Comparison of ENCODE assay signal across 8 cellular contexts in genomic region chr5:31638286-31638685, GRCh38. TPM values are rescaled to one million over a fixed set of nuclear protein-coding genes. Genes with fewer than 3 reads are reported as not detected.
DNase-seq lines count a peak whose midpoint lies in the region; ATAC-seq, FAIRE-seq and TF ChIP-seq lines count a peak whose summit lies in the region.

No MANE protein-coding gene starts in this region.

- H2BK120ac ChIP-seq in trophoblast cell (ENCODE audit: insufficient read depth, low read length, poor library complexity), result no peak overlapping the region

- no peak overlapping the region for H3K27ac ChIP-seq in Panc1 (ENCODE audit: low read length)
- peak overlapping the region in 3 of 4 donors; percentile 28 to 60 (median 37) for H3K27ac ChIP-seq in esophagus muscularis mucosa (replicated peaks in 1 of 4)
- no peak overlapping the region for H3K27ac ChIP-seq in trophoblast cell (ENCODE audit: low read depth, low read length)

- peaks cover 4% of the 10 kb centered on the region; the same call in 1 of the 2 replicates for H3K4me1 ChIP-seq in Panc1 (ENCODE audit: control insufficient read depth, insufficient read depth, low read length)
- H3K4me1 ChIP-seq in esophagus muscularis mucosa, result peaks cover 14 to 22% (median 19%) of the 10 kb centered on the region in 4 donors
- peaks cover 10 to 16% of the 10 kb centered on the region in 2 experiments for H3K4me1 ChIP-seq in trophoblast cell (ENCODE audit: control insufficient read depth in 1 of 2, insufficient read depth in 2 of 2, low read length in 2 of 2)

- in situ Hi-C loops in Panc1 (cut with HindIII; ENCODE audit: low pct_unique_long_range_greater_than_20kb, low sequenced_read_pairs), result no loop called here

- H3K79me2 ChIP-seq in trophoblast cell (ENCODE audit: control insufficient read depth, insufficient read depth, low read length, poor library complexity), result no peaks in the 10 kb centered on the region

- ATAC-seq in GM21529 (IDR thresholded peaks at IDR 0.05; ENCODE audit: unreplicated experiment), result peak; percentile 7
- ATAC-seq in Panc1, result no peak
- no peak for ATAC-seq in GM18517 (IDR thresholded peaks at IDR 0.05; ENCODE audit: unreplicated experiment)

- no peak overlapping the region for H4K12ac ChIP-seq in trophoblast cell (ENCODE audit: low read depth, low read length)

- H2BK5ac ChIP-seq in trophoblast cell (ENCODE audit: low read depth, low read length, poor library complexity), result no peak overlapping the region

- TF ChIP-seq EP300 in esophagus muscularis mucosa (IDR thresholded peaks at IDR 0.05), result no peak

- no peak for TF ChIP-seq CTCF in AG09309 (IDR thresholded peaks at IDR 0.05; ENCODE audit: control insufficient read depth, insufficient read depth, low read depth, low read length, missing control alignments)
- TF ChIP-seq CTCF in Panc1 (IDR thresholded peaks at IDR 0.05), result no peak
- no peak for TF ChIP-seq CTCF in esophagus muscularis mucosa (IDR thresholded peaks at IDR 0.05)

- DNase-seq in AG09309 (ENCODE audit: low read depth) (no peak), Panc1 (ENCODE audit: low read depth, low spot score) (no peak), esophagus muscularis mucosa (ENCODE audit: extremely low spot score) (no peak), trophoblast cell (peak in 1 of 2 donors; percentile 2), SK-N-DZ (ENCODE audit: low spot score) (no peak), GM12891 (ENCODE audit: insufficient read length, low spot score) (no peak)

- H3K14ac ChIP-seq in trophoblast cell (ENCODE audit: low read length), result no peak overlapping the region

- H3K36me3 ChIP-seq in Panc1 (ENCODE audit: control insufficient read depth, insufficient read depth, low read length) (no peaks in the 10 kb centered on the region), esophagus muscularis mucosa (no peaks in the 10 kb centered on the region), trophoblast cell (ENCODE audit: control insufficient read depth in 1 of 2, insufficient read depth in 2 of 2, low read length in 2 of 2) (no peaks in the 10 kb centered on the region)

- H3K9me3 ChIP-seq in Panc1 (ENCODE audit: control insufficient read depth, insufficient read depth, low read depth, low read length) (no peaks in the 10 kb centered on the region), esophagus muscularis mucosa (no peaks in the 10 kb centered on the region), trophoblast cell (ENCODE audit: insufficient read depth, low read depth, low read length) (no peaks in the 10 kb centered on the region)

- H3K4me2 ChIP-seq in trophoblast cell (ENCODE audit: low read length), result peak overlapping the region; percentile 99

- H2AK5ac ChIP-seq in trophoblast cell (ENCODE audit: low read length), result no peak overlapping the region

- CTCF ChIA-PET in Panc1 (lab: Charles Lee), result interaction anchor here (0.5 to 0.6 kb wide), 2 partner anchors 47 to 89 kb away, joined by 3 to 7 read pairs; no protein-coding TSS in a partner anchor

- intact Hi-C loops in Panc1 (cut with micrococcal nuclease; ENCODE audit: unreplicated experiment) (no loop called here), esophagus muscularis mucosa (cut with DNase I) (no loop called here)

- H3K23ac ChIP-seq in trophoblast cell (ENCODE audit: low read length), result no peak overlapping the region

- WGBS in esophagus muscularis mucosa, result 9% methylated on average over 9 of the region's 9 CpGs
- no CpG with 5 or more reads among the region's 9 CpGs for WGBS in trophoblast cell (ENCODE audit: extremely low coverage, insufficient coverage, insufficient read length)

- H2BK12ac ChIP-seq in trophoblast cell (ENCODE audit: low read length), result no peak overlapping the region

- H3K4me3 ChIP-seq in AG09309 (ENCODE audit: control insufficient read depth, low read depth, low read length) (peak overlapping the region; percentile 64), Panc1 (ENCODE audit: low read depth in 2 of 2, low read length in 2 of 2) (peak overlapping the region; percentile 52 to 53), esophagus muscularis mucosa (peak overlapping the region; percentile 63 to 74 (median 66)), trophoblast cell (ENCODE audit: low read depth, low read length) (no peak overlapping the region)

- TF ChIP-seq POLR2A in esophagus muscularis mucosa (IDR thresholded peaks at IDR 0.05; ENCODE audit: low read depth), result no peak
- no peak for TF ChIP-seq POLR2A in GM12891 (IDR thresholded peaks at IDR 0.05; ENCODE audit: low read depth, low read length)

- no peaks in the 10 kb centered on the region for H3K79me1 ChIP-seq in trophoblast cell (ENCODE audit: low read length)

- peak overlapping the region; percentile 25 for H4K8ac ChIP-seq in trophoblast cell (ENCODE audit: low read depth, low read length)

- no peak overlapping the region for H3K18ac ChIP-seq in trophoblast cell (ENCODE audit: low read length)

- H3K27me3 ChIP-seq in Panc1 (ENCODE audit: control insufficient read depth, insufficient read depth, low read length) (peaks cover 22% of the 10 kb centered on the region), esophagus muscularis mucosa (peaks cover 0 to 5% (median 0%) of the 10 kb centered on the region in 4 donors), trophoblast cell (ENCODE audit: insufficient read depth, low read length) (peaks cover 6% of the 10 kb centered on the region)

- H4K91ac ChIP-seq in trophoblast cell (ENCODE audit: low read depth, low read length), result no peak overlapping the region

- no TSS peak for BruUV-seq in Panc1 (replicated peaks; lab: Mats Ljungman, UMichigan)

- H2AFZ ChIP-seq in trophoblast cell (ENCODE audit: insufficient read depth, low read length, poor library complexity), result peak overlapping the region; percentile 66

- POLR2A ChIA-PET in Panc1 (lab: Charles Lee), result no interaction called here

- no peak overlapping the region for H3K4ac ChIP-seq in trophoblast cell (ENCODE audit: low read depth, low read length)

- no peak for FAIRE-seq in GM12891 (lab: Jason Lieb, UNC)

- H3K9ac ChIP-seq in trophoblast cell (ENCODE audit: low read length), result peak overlapping the region; percentile 10

TF ChIP-seq in GM12891, 5 proteins besides CTCF, POLR2A, EP300 and RAD21:
- TF ChIP-seq TAF1 (IDR thresholded peaks at IDR 0.05; ENCODE audit: low read depth, low read length) (no peak), POLR2AphosphoS5 (IDR thresholded peaks at IDR 0.05; ENCODE audit: low read depth, low read length) (no peak), PAX5 (IDR thresholded peaks at IDR 0.05; ENCODE audit: insufficient read depth, low read length, severe bottlenecking) (no peak), SPI1 (IDR thresholded peaks at IDR 0.05; ENCODE audit: low read depth, low read length) (no peak), POU2F2 (IDR thresholded peaks at IDR 0.05; ENCODE audit: low read depth, low read length) (no peak)

RNA-seq across cellular contexts. Expression of gene PDZD2, which starts 0.6 kb away (rescaled TPM):
- total RNA-seq in Panc1 (2021; ENCODE audit: unreplicated experiment), result 0.10 TPM
- 0.13 TPM for polyA plus RNA-seq in Panc1 (2012; ENCODE audit: insufficient read length)
- 10 to 100 TPM; 10.2 to 15.0 (median 12.2) TPM for total RNA-seq in esophagus muscularis mucosa
- 1.6 and 1.8 TPM in 2 replicates for polyA plus RNA-seq in trophoblast cell (2013)
- 0.66 and 1.5 TPM in 2 replicates for polyA plus RNA-seq in SK-N-DZ (2014; cell fraction: cytosol; rRNA removed)
- 1.6 and 2.6 TPM in 2 replicates for polyA plus RNA-seq in SK-N-DZ (2014; cell fraction: nucleus; rRNA removed)
- 0.23 TPM for polyA plus RNA-seq in GM12891 (2012; ENCODE audit: low read depth, missing spikeins)

Comparison
In these comparisons a context has a peak if more than half of its experiments do, and no peak if none do; other contexts are left out.
1. H3K27ac ChIP-seq: peak in esophagus muscularis mucosa (3 of 4); none in Panc1 (single experiment) and trophoblast cell (single experiment).
2. RNA of gene PDZD2, which starts 0.6 kb away (total RNA-seq): 10.2 to 15.0 TPM in esophagus muscularis mucosa; 0.10 TPM in Panc1 (single experiment); every median in the first group is over 10 times any median in the second.